37 cellular contexts compared by ENCODE assay signal in genomic region chr10:116864436-116864835, GRCh38. TPM values are rescaled to one million over a fixed set of nuclear protein-coding genes. Genes with fewer than 3 reads are reported as not detected.
"Had no signal": no experiment of that assay in that cellular context is flagged by ENCODE, and none has a peak within 500 bp of the region (broad histone marks: within the 10 kb centered on the region; RNA-seq: fewer than 3 reads in every experiment).

No MANE protein-coding gene starts in this region.

- DNase-seq: activated effector memory CD4-positive, alpha-beta T cell treated with anti-CD3 and anti-CD28 coated beads, Interleukin-2, amount 50 U/mL, for 16 hours; activated effector memory CD4-positive, alpha-beta T cell treated with Interleukin-2 at 50 U/mL for 16 hours; activated gamma-delta T cell; activated gamma-delta T cell treated with Interleukin-2 at 50 U/mL for 16 hours; activated naive CD4-positive, alpha-beta T cell; activated naive CD4-positive, alpha-beta T cell treated with anti-CD3 and anti-CD28 coated beads for 36 hours; activated naive CD4-positive, alpha-beta T cell treated with anti-CD3 and anti-CD28 coated beads, Interleukin-2, amount 10 ng/mL, durations not matched to agents 7 days and 5 days; activated naive CD4-positive, alpha-beta T cell treated with anti-CD3 and anti-CD28 coated beads, Interleukin-2, amount 50 U/mL, for 16 hours; activated naive CD4-positive, alpha-beta T cell treated with Interleukin-2 at 50 U/mL for 16 hours; activated naive CD8-positive, alpha-beta T cell treated with anti-CD3 and anti-CD28 coated beads for 36 hours; activated naive CD8-positive, alpha-beta T cell treated with anti-CD3 and anti-CD28 coated beads, Interleukin-2, amount 10 ng/mL, durations not matched to agents 7 days and 5 days; activated naive CD8-positive, alpha-beta T cell treated with anti-CD3 and anti-CD28 coated beads, Interleukin-2, amount 50 U/mL, for 24 hours; activated T-cell treated with anti-CD3 and anti-CD28 coated beads, Interleukin-2, amount 50 U/mL, for 1 hour; activated T-cell treated with anti-CD3 and anti-CD28 coated beads, Interleukin-2, amount 50 U/mL, for 24 hours; activated T-cell treated with anti-CD3 and anti-CD28 coated beads, Interleukin-2, amount 50 U/mL, for 4 hours; activated T-cell treated with anti-CD3 and anti-CD28 coated beads, Interleukin-2, amount 50 U/mL, for 48 hours; activated T-cell treated with anti-CD3 and anti-CD28 coated beads, Interleukin-2, amount 50 U/mL, for 72 hours; adrenal gland; amniotic stem cell; amygdala; anterior cingulate cortex; aorta; body of pancreas; brain microvascular endothelial cell; caudate nucleus; central memory CD4-positive, alpha-beta T cell; cerebellar nuclear complex had no signal

- H3K36me3 ChIP-seq: adrenal gland, ascending aorta, brain microvascular endothelial cell, breast epithelium, cardiac muscle cell had no signal

- ATAC-seq: activated naive CD4-positive, alpha-beta T cell treated with anti-CD3 and anti-CD28 coated beads, Interleukin-2, amount 50 U/mL, for 72 hours; activated naive CD8-positive, alpha-beta T cell treated with anti-CD3 and anti-CD28 coated beads, Interleukin-2, amount 50 U/mL, for 24 hours; activated T-cell treated with anti-CD3 and anti-CD28 coated beads, Interleukin-2, amount 50 U/mL, for 4 hours; activated T-cell treated with anti-CD3 and anti-CD28 coated beads, Interleukin-2, amount 50 U/mL, for 72 hours; activated T-helper 17 cell treated with anti-CD3 and anti-CD28 coated beads, Interleukin-2, amount 50 U/mL, for 72 hours; body of pancreas had no signal

- H3K27me3 ChIP-seq: adrenal gland, ascending aorta, body of pancreas, brain microvascular endothelial cell, breast epithelium, cardiac muscle cell had no signal

- H3K4me1 ChIP-seq: adrenal gland, ascending aorta, body of pancreas, breast epithelium had no signal

- H3K9me3 ChIP-seq: adrenal gland, ascending aorta, body of pancreas, breast epithelium had no signal

- H3K4me3 ChIP-seq: adrenal gland, ascending aorta, body of pancreas, breast epithelium, cardiac muscle cell had no signal

- FAIRE-seq: astrocyte, bronchial epithelial cell had no signal

- H3K27ac ChIP-seq: adrenal gland, ascending aorta, body of pancreas, brain microvascular endothelial cell, breast epithelium, cardiac muscle cell had no signal

RNA-seq across cellular contexts. Expression of gene ENO4, which starts 15.1 kb away (rescaled TPM):
- total RNA-seq: activated naive CD4-positive, alpha-beta T cell treated with anti-CD3 and anti-CD28 coated beads for 36 hours; activated naive CD4-positive, alpha-beta T cell treated with anti-CD3 and anti-CD28 coated beads, Interleukin-2, amount 50 U/mL, for 72 hours; activated naive CD8-positive, alpha-beta T cell treated with anti-CD3 and anti-CD28 coated beads for 36 hours; activated naive CD8-positive, alpha-beta T cell treated with anti-CD3 and anti-CD28 coated beads, Interleukin-2, amount 10 ng/mL, durations not matched to agents 7 days and 5 days; activated T-cell treated with anti-CD3 and anti-CD28 coated beads, Interleukin-2, amount 50 U/mL, for 4 hours; activated T-cell treated with anti-CD3 and anti-CD28 coated beads, Interleukin-2, amount 50 U/mL, for 72 hours; activated T-helper 1 cell treated with anti-CD3 and anti-CD28 coated beads, Interleukin-12 subunit alpha, Interleukin-12 subunit beta, Interleukin-2, Interleukin-4 antibody, amounts not matched to agents 30 ng/mL and 10 ng/mL and 1 ng/mL, durations not matched to agents 14 hours and 24 hours and 36 hours; activated T-helper 17 cell treated with anti-CD3 and anti-CD28 coated beads, Interleukin-2, amount 50 U/mL, for 72 hours; activated T-helper 2 cell treated with anti-CD3 and anti-CD28 coated beads, Interferon-gamma antibody, Interleukin-2, Interleukin-4, amounts not matched to agents 10 μg/mL and 5 μg/mL and 100 μg/mL, durations not matched to agents 14 hours and 24 hours and 36 hours; ascending aorta; bronchial epithelial cell; cardiac septum had no signal
